Comparison of ENCODE assay signal across 8 cellular contexts in the genomic region with DNA sequence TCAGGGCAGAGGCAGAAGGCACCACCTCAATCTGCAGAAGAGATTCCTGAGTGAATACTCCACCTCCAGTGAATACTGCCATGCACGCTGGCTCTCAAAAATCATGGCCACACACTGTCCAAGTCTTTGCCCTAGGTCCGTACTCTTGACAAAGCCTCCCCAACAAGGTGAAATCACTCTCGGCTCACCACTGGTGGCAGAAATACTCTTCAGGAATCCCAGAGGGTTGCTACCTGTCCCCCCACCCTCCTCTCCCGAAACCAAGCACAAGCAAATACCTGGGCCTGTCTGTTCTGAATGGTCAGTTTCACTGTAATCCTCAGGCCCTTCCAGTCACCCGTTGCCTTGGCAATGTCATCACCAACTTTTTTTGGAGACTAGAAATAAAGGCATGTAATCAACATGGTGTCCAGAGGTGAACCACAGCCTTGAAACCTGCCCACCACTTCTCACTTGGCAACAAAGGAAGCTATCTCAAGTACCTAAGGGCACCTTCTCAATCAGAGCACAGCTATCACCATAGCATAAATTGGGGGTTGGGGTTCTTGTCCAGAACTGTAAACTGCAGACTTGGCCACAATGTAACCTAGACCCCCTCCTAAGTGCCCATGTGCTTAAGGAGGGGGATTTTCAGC. TPM values are rescaled to one million over a fixed set of nuclear protein-coding genes. Genes with fewer than 3 reads are reported as not detected.
DNase-seq lines count a peak whose midpoint lies in the region; ATAC-seq and TF ChIP-seq lines count a peak whose summit lies in the region.

No MANE protein-coding gene starts in this region.

- DNase-seq in DMS53 (lab: John Stamatoyannopoulos, UW) (peak; percentile 37), DMS53 treated with DMSO at 0.1 percent for 48 hours (lab: John Stamatoyannopoulos, UW; ENCODE audit: unreplicated experiment) (no peak), foreskin keratinocyte (no peak), spleen (no peak), NCI-H2081 treated with DMSO at 0.1 percent for 48 hours (lab: John Stamatoyannopoulos, UW) (no peak), A172 (ENCODE audit: low spot score) (no peak)

- H3K27ac ChIP-seq in foreskin keratinocyte = peak overlapping the region; percentile 91
- H3K27ac ChIP-seq in spleen = peak overlapping the region in 7 of 8 donors; percentile 90 to 96 (median 95)

- peaks cover 0 to 77% (median 53%) of the 10 kb centered on the region in 6 donors for H3K36me3 ChIP-seq in spleen

- H3K27me3 ChIP-seq in foreskin keratinocyte = no peaks in the 10 kb centered on the region
- no peaks in the 10 kb centered on the region for H3K27me3 ChIP-seq in spleen (replicated peaks in 1 of 7)

- H3K4me3 ChIP-seq in WI38 (ENCODE audit: low read depth, low read length) (peak overlapping the region; percentile 90), spleen (peak overlapping the region; percentile 65 to 90 (median 81))

- no peak for TF ChIP-seq POLR2A in spleen (IDR thresholded peaks at IDR 0.05)

- WGBS in spleen, 5 donors = 51 to 67% (median 57%) methylated on average over 5 of the region's 5 CpGs

- ATAC-seq in foreskin keratinocyte (no peak), GM18498 (IDR thresholded peaks at IDR 0.05; ENCODE audit: unreplicated experiment) (no peak)

- TF ChIP-seq CTCF in WI38 (IDR thresholded peaks at IDR 0.05; ENCODE audit: low read depth, low read length) (no peak), foreskin keratinocyte (conservative IDR thresholded peaks at IDR 0.05) (no peak), spleen (IDR thresholded peaks at IDR 0.05 in 8 of 11, conservative IDR thresholded peaks at IDR 0.05 in 3 of 11) (no peak)

- peaks cover 0 to 8% (median 0%) of the 10 kb centered on the region in 8 donors for H3K9me3 ChIP-seq in spleen

- intact Hi-C loops in spleen (cut with DNase I; ENCODE audit: low total_unique reads) = no loop called here

- H3K4me1 ChIP-seq in foreskin keratinocyte (no peaks in the 10 kb centered on the region), spleen (peaks cover 24 to 59% (median 40%) of the 10 kb centered on the region in 6 donors)

RNA-seq across cellular contexts. Expression of gene RPL12, which starts 1.8 kb away (rescaled TPM):
- total RNA-seq in foreskin keratinocyte (2,227 and 2,321 TPM in 2 replicates), spleen (1,000 to 10,000 TPM; 1,013 to 2,248 (median 1,247) TPM)
- polyA plus RNA-seq in foreskin keratinocyte (3,069 and 3,317 TPM in 2 replicates), spleen (1,000 to 10,000 TPM; 5,054 to 9,017 (median 7,616) TPM)
- total RNA-seq in A172 (2014; rRNA removed; shearing (Covaris generic)) = 1,716 and 1,722 TPM in 2 replicates

RNA-seq across cellular contexts. Expression of gene LRSAM1, which starts 1.9 kb away (rescaled TPM):
- total RNA-seq in foreskin keratinocyte = 9.8 and 11.0 TPM in 2 replicates
- polyA plus RNA-seq in foreskin keratinocyte = 10.5 and 11.1 TPM in 2 replicates
- total RNA-seq in spleen = 10 to 100 TPM; 18.3 to 29.7 (median 24.5) TPM
- 10 to 100 TPM; 13.5 to 32.1 (median 26.0) TPM for polyA plus RNA-seq in spleen
- 8.5 and 9.6 TPM in 2 replicates for total RNA-seq in A172 (2014; rRNA removed; shearing (Covaris generic))

RNA-seq across cellular contexts. Expression of gene ZNF79, which starts 25.3 kb away (rescaled TPM):
- 8.5 and 9.8 TPM in 2 replicates for total RNA-seq in foreskin keratinocyte
- 3.0 and 4.7 TPM in 2 replicates for polyA plus RNA-seq in foreskin keratinocyte
- total RNA-seq in spleen = 10 to 100 TPM; 10.4 to 14.7 (median 12.7) TPM
- 1 to 10 TPM; 2.3 to 4.1 (median 3.8) TPM for polyA plus RNA-seq in spleen
- 11.5 and 13.3 TPM in 2 replicates for total RNA-seq in A172 (2014; rRNA removed; shearing (Covaris generic))

RNA-seq across cellular contexts. Expression of gene SLC2A8, which starts 52.5 kb away (rescaled TPM):
- total RNA-seq in foreskin keratinocyte (13.2 and 14.3 TPM in 2 replicates), spleen (10 to 100 TPM; 16.8 to 32.0 (median 23.0) TPM)
- polyA plus RNA-seq in foreskin keratinocyte (14.4 and 18.1 TPM in 2 replicates), spleen (10 to 100 TPM; 10.0 to 18.3 (median 14.5) TPM)
- 13.8 and 24.1 TPM in 2 replicates for total RNA-seq in A172 (2014; rRNA removed; shearing (Covaris generic))
